ENCODE assay signal across 21 cellular contexts in genomic region chr19:8212212-8212611, GRCh38. TPM values are rescaled to one million over a fixed set of nuclear protein-coding genes. Genes with fewer than 3 reads are reported as not detected.
DNase-seq lines count a peak whose midpoint lies in the region; ATAC-seq, FAIRE-seq and TF ChIP-seq lines count a peak whose summit lies in the region.
"Had no signal": no experiment of that assay in that cellular context is flagged by ENCODE, and none has a peak within 500 bp of the region (broad histone marks: within the 10 kb centered on the region; RNA-seq: fewer than 3 reads in every experiment).

No MANE protein-coding gene starts in this region.

- H3K9me3 Mint-ChIP-seq in activated T-helper 1 cell treated with anti-CD3 and anti-CD28 coated beads, Interleukin-12 subunit alpha, Interleukin-12 subunit beta, Interleukin-2, Interleukin-4 antibody, amounts not matched to agents 30 ng/mL and 10 ng/mL and 1 ng/mL, durations not matched to agents 14 hours and 24 hours and 36 hours = no peaks in the 10 kb centered on the region
- no peaks in the 10 kb centered on the region for H3K9me3 Mint-ChIP-seq in immature natural killer cell
- H3K9me3 Mint-ChIP-seq: dendritic cell treated with granulocyte-macrophage colony-stimulating factor and Interleukin-4, amounts not matched to agents 40 ng/mL and 50 ng/mL, for 4 days had no signal

- no peak overlapping the region for H2AFZ ChIP-seq in HepG2 (ENCODE audit: low read length)
- H2AFZ ChIP-seq: GM23248 had no signal

- H3K4me3 ChIP-seq in HepG2 (replicated peaks in 1 of 3; ENCODE audit: insufficient read depth in 1 of 3, low read depth in 2 of 3, low read length in 3 of 3) (peak overlapping the region in 1 of 3 experiments; percentile 43; a peak in 1 of 6 replicates), right lobe of liver (no peak overlapping the region)
- H3K4me3 ChIP-seq: GM23248, left lung, thoracic aorta had no signal

- H3K4me1 Mint-ChIP-seq in activated T-helper 1 cell treated with anti-CD3 and anti-CD28 coated beads, Interleukin-12 subunit alpha, Interleukin-12 subunit beta, Interleukin-2, Interleukin-4 antibody, amounts not matched to agents 30 ng/mL and 10 ng/mL and 1 ng/mL, durations not matched to agents 14 hours and 24 hours and 36 hours (ENCODE audit: low read depth) = peaks cover 26% of the 10 kb centered on the region
- H3K4me1 Mint-ChIP-seq in immature natural killer cell = peaks cover 52 to 59% of the 10 kb centered on the region in 2 donors

- H3K36me3 Mint-ChIP-seq in activated T-helper 1 cell treated with anti-CD3 and anti-CD28 coated beads, Interleukin-12 subunit alpha, Interleukin-12 subunit beta, Interleukin-2, Interleukin-4 antibody, amounts not matched to agents 30 ng/mL and 10 ng/mL and 1 ng/mL, durations not matched to agents 14 hours and 24 hours and 36 hours (ENCODE audit: low read depth) = peaks cover 24% of the 10 kb centered on the region
- peaks cover 3 to 13% (median 4%) of the 10 kb centered on the region in 3 donors for H3K36me3 Mint-ChIP-seq in immature natural killer cell

- BruUV-seq in HepG2 (replicated peaks; lab: Mats Ljungman, UMichigan) = no TSS peak

- H3K27me3 Mint-ChIP-seq in activated T-helper 1 cell treated with anti-CD3 and anti-CD28 coated beads, Interleukin-12 subunit alpha, Interleukin-12 subunit beta, Interleukin-2, Interleukin-4 antibody, amounts not matched to agents 30 ng/mL and 10 ng/mL and 1 ng/mL, durations not matched to agents 14 hours and 24 hours and 36 hours (ENCODE audit: insufficient read depth) = no peaks in the 10 kb centered on the region
- peaks cover 0 to 2% (median 0%) of the 10 kb centered on the region in 3 donors for H3K27me3 Mint-ChIP-seq in immature natural killer cell (ENCODE audit: low read depth in 3 of 3)
- H3K27me3 Mint-ChIP-seq: naive thymus-derived CD4-positive, alpha-beta T cell had no signal

- DNase-seq in HepG2 (ENCODE audit: low spot score) (no peak), right lobe of liver (no peak), immature natural killer cell (no peak), left colon (no peak), iPS-NIHi7 (ENCODE audit: extremely low spot score) (no peak)
- DNase-seq in activated T-helper 1 cell treated with anti-CD3 and anti-CD28 coated beads, Interleukin-12 subunit alpha, Interleukin-12 subunit beta, Interleukin-2, Interleukin-4 antibody, amounts not matched to agents 30 ng/mL and 10 ng/mL and 1 ng/mL, durations not matched to agents 14 hours and 24 hours and 36 hours (ENCODE audit: low spot score) = no peak
- DNase-seq: activated CD4-positive, alpha-beta T cell treated with anti-CD3 and anti-CD28 coated beads, Interleukin-2, amount 50 U/mL, for 48 hours; aorta; Calu3; GM23248; left lung; MM.1S; naive thymus-derived CD4-positive, alpha-beta T cell; NCI-H2029 treated with DMSO at 0.1 percent for 48 hours; SHP77; T1000 had no signal

- intact Hi-C loops in HepG2 (cut with micrococcal nuclease; ENCODE audit: unreplicated experiment) (no loop called here), right lobe of liver (cut with DNase I) (no loop called here), left colon (cut with DNase I, micrococcal nuclease) (no loop called here)
- intact Hi-C loops in activated T-helper 1 cell treated with anti-CD3 and anti-CD28 coated beads, Interleukin-12 subunit alpha, Interleukin-12 subunit beta, Interleukin-2, Interleukin-4 antibody, amounts not matched to agents 30 ng/mL and 10 ng/mL and 1 ng/mL, durations not matched to agents 14 hours and 24 hours and 36 hours (cut with micrococcal nuclease) = no loop called here

- H3K4me1 ChIP-seq in HepG2 (ENCODE audit: insufficient read depth, low read length) = peaks cover 60% of the 10 kb centered on the region
- peaks cover 0 to 37% (median 8%) of the 10 kb centered on the region in 4 donors for H3K4me1 ChIP-seq in right lobe of liver

- H3K36me3 ChIP-seq in HepG2 (replicated peaks in 1 of 2; ENCODE audit: control insufficient read depth in 1 of 2, insufficient read depth in 2 of 2, low read length in 2 of 2) = peaks cover 3 to 16% of the 10 kb centered on the region in 2 experiments; a peak in 3 of 5 replicates
- H3K36me3 ChIP-seq in right lobe of liver = no peaks in the 10 kb centered on the region
- H3K36me3 ChIP-seq: left lung, thoracic aorta had no signal

- FAIRE-seq in HepG2 (lab: Jason Lieb, UNC) = no peak

- H3K4me3 Mint-ChIP-seq in activated T-helper 1 cell treated with anti-CD3 and anti-CD28 coated beads, Interleukin-12 subunit alpha, Interleukin-12 subunit beta, Interleukin-2, Interleukin-4 antibody, amounts not matched to agents 30 ng/mL and 10 ng/mL and 1 ng/mL, durations not matched to agents 14 hours and 24 hours and 36 hours = peak overlapping the region; percentile 9
- peak overlapping the region; percentile 4 to 57 (median 29) for H3K4me3 Mint-ChIP-seq in immature natural killer cell
- H3K4me3 Mint-ChIP-seq: dendritic cell treated with granulocyte-macrophage colony-stimulating factor and Interleukin-4, amounts not matched to agents 40 ng/mL and 50 ng/mL, for 4 days had no signal

- TF ChIP-seq RAD21 in HepG2 (CRISPR knock-in tag; IDR thresholded peaks at IDR 0.05) = no peak

- peak overlapping the region; percentile 44 for H3K4me2 ChIP-seq in HepG2 (ENCODE audit: low read depth, low read length)

- H3K27ac ChIP-seq in HepG2 (ENCODE audit: extremely low read length, insufficient read depth, low read length) (peak overlapping the region; percentile 30), right lobe of liver (no peak overlapping the region)
- H3K27ac ChIP-seq: GM23248, left lung, thoracic aorta had no signal

- in situ Hi-C loops in HepG2 (cut with HindIII; ENCODE audit: extremely low pct_ligation_motif_present, low pct_unique_long_range_greater_than_20kb) = no loop called here

- H3K27ac Mint-ChIP-seq in activated T-helper 1 cell treated with anti-CD3 and anti-CD28 coated beads, Interleukin-12 subunit alpha, Interleukin-12 subunit beta, Interleukin-2, Interleukin-4 antibody, amounts not matched to agents 30 ng/mL and 10 ng/mL and 1 ng/mL, durations not matched to agents 14 hours and 24 hours and 36 hours = peak overlapping the region; percentile 46
- H3K27ac Mint-ChIP-seq in immature natural killer cell = peak overlapping the region in 5 of 6 donors; percentile 48 to 89 (median 68)
- H3K27ac Mint-ChIP-seq: dendritic cell treated with granulocyte-macrophage colony-stimulating factor and Interleukin-4, amounts not matched to agents 40 ng/mL and 50 ng/mL, for 4 days had no signal

- no peak for ATAC-seq in HepG2
- no peak for ATAC-seq in right lobe of liver
- ATAC-seq in HG02571 (IDR thresholded peaks at IDR 0.05; ENCODE audit: unreplicated experiment) = no peak
- no peak for ATAC-seq in left colon
- ATAC-seq in GM18907 (IDR thresholded peaks at IDR 0.05; ENCODE audit: unreplicated experiment) = no peak
- ATAC-seq: left lung; naive thymus-derived CD4-positive, alpha-beta T cell had no signal

- H3K27me3 ChIP-seq in HepG2 (ENCODE audit: control insufficient read depth in 1 of 2, insufficient read depth in 2 of 2, low read length in 2 of 2) = no peaks in the 10 kb centered on the region; a peak in 1 of 5 replicates
- H3K27me3 ChIP-seq in right lobe of liver = no peaks in the 10 kb centered on the region

- peaks cover 68% of the 10 kb centered on the region for H3K79me2 ChIP-seq in HepG2 (ENCODE audit: insufficient read depth, low read length)

- H3K9ac ChIP-seq in HepG2 (ENCODE audit: insufficient read depth, low read depth, low read length) = peak overlapping the region; percentile 49; the same call in 1 of the 2 replicates
- H3K9ac ChIP-seq: GM23248 had no signal

- CTCF ChIA-PET in HepG2 (lab: Yijun Ruan, JAX; ENCODE audit: low intra/inter-chr PET ratio, low total read pairs) = no interaction called here

- WGBS in HepG2 (ENCODE audit: low lambda C conversion rate) = 93% methylated on average over 6 of the region's 6 CpGs
- WGBS in right lobe of liver (ENCODE audit: insufficient coverage, low coverage, low lambda C conversion rate, missing lambda C conversion rate) = 83% methylated on average over 3 of the region's 6 CpGs

- TF ChIP-seq EP300 in HepG2 (IDR thresholded peaks at IDR 0.05; ENCODE audit: low read depth in 2 of 2, low read length in 2 of 2) (no peak), HepG2 (CRISPR knock-in tag; IDR thresholded peaks at IDR 0.05; ENCODE audit: borderline replicate concordance) (no peak)

- no peak for TF ChIP-seq CTCF in HepG2 (CRISPR knock-in tag; IDR thresholded peaks at IDR 0.05)
- no peak for TF ChIP-seq CTCF in right lobe of liver (IDR thresholded peaks at IDR 0.05)

- TF ChIP-seq POLR2A in HepG2 (IDR thresholded peaks at IDR 0.05; ENCODE audit: insufficient read depth in 1 of 2, low read depth in 2 of 2, low read length in 2 of 2) (no peak), right lobe of liver (IDR thresholded peaks at IDR 0.05) (no peak)

- POLR2A ChIA-PET in HepG2 (lab: Yijun Ruan, JAX) = interaction anchor here (1.0 kb wide), 1 partner anchor 29 kb away, joined by 4 read pairs; no protein-coding TSS in a partner anchor

- peaks cover 50% of the 10 kb centered on the region for H4K20me1 ChIP-seq in HepG2 (ENCODE audit: insufficient read depth, low read length)

- H3K9me3 ChIP-seq in HepG2 (ENCODE audit: low read length) (no peaks in the 10 kb centered on the region), right lobe of liver (no peaks in the 10 kb centered on the region)
- H3K9me3 ChIP-seq: left lung, thoracic aorta had no signal

RNA-seq across cellular contexts. Expression of gene CERS4, which starts 3.0 kb away (rescaled TPM):
- total RNA-seq in HepG2 (2016; rRNA removed; fragmentation: Illumina TruSeq; extraction: Trizol) (47.4 and 83.5 TPM in 2 replicates), right lobe of liver (10 to 100 TPM; 38.6 to 75.4 (median 58.3) TPM), left colon (1 to 10 TPM; 3.8 to 7.3 TPM)
- 54.7 and 67.0 TPM in 2 replicates for total RNA-seq in HepG2 (2016; cell fraction: cytosol; rRNA removed; fragmentation: Illumina TruSeq; extraction: Trizol; ENCODE audit: low read depth)
- 42.9 and 82.5 TPM in 2 replicates for total RNA-seq in HepG2 (2016; cell fraction: insoluble cytoplasmic fraction; rRNA removed; fragmentation: Illumina TruSeq; extraction: Trizol)
- total RNA-seq in HepG2 (2016; cell fraction: membrane; rRNA removed; fragmentation: Illumina TruSeq; extraction: Trizol) = 68.0 and 79.4 TPM in 2 replicates
- 76.2 and 78.4 TPM in 2 replicates for total RNA-seq in HepG2 (2016; cell fraction: nucleus; rRNA removed; fragmentation: Illumina TruSeq; extraction: Trizol)
- polyA plus RNA-seq in HepG2 (2011; rRNA removed) (74.7 and 97.6 TPM in 2 replicates), immature natural killer cell (10 to 100 TPM; 38.0 to 61.1 (median 48.1) TPM)
- polyA plus RNA-seq in HepG2 (2011; cell fraction: cytosol; rRNA removed) = 78.3 and 82.4 TPM in 2 replicates
- 83.2 and 92.3 TPM in 2 replicates for polyA plus RNA-seq in HepG2 (2011; cell fraction: nucleus; rRNA removed)
- 34.1 and 40.8 TPM in 2 replicates for polyA plus RNA-seq in HepG2 (2012)
- 47.5 and 59.8 TPM in 2 replicates for polyA plus RNA-seq in HepG2 (2016; cell fraction: cytosol; fragmentation: Illumina TruSeq; extraction: Trizol; ENCODE audit: low read depth)
- polyA plus RNA-seq in HepG2 (2016; cell fraction: insoluble cytoplasmic fraction; fragmentation: Illumina TruSeq; extraction: Trizol; ENCODE audit: low read depth) = 44.2 and 45.5 TPM in 2 replicates
- 53.9 and 57.1 TPM in 2 replicates for polyA plus RNA-seq in HepG2 (2016; cell fraction: membrane; fragmentation: Illumina TruSeq; extraction: Trizol; ENCODE audit: low read depth)
- 122 and 128 TPM in 2 replicates for polyA plus RNA-seq in HepG2 (2016; cell fraction: nucleus; fragmentation: Illumina TruSeq; extraction: Trizol; ENCODE audit: insufficient read depth, low read depth)
- 0.19 and 131 TPM in 2 replicates for polyA minus RNA-seq in HepG2 (2011; rRNA and poly(A)+ RNA removed; ENCODE audit: low replicate concordance)
- 24.3 and 31.5 TPM in 2 replicates for polyA minus RNA-seq in HepG2 (2011; cell fraction: cytosol; rRNA and poly(A)+ RNA removed)
- 20.2 and 23.6 TPM in 2 replicates for polyA minus RNA-seq in HepG2 (2011; cell fraction: nucleus; rRNA and poly(A)+ RNA removed)
- 26.4 and 29.7 TPM in 2 replicates for total RNA-seq in activated T-helper 1 cell treated with anti-CD3 and anti-CD28 coated beads, Interleukin-12 subunit alpha, Interleukin-12 subunit beta, Interleukin-2, Interleukin-4 antibody, amounts not matched to agents 30 ng/mL and 10 ng/mL and 1 ng/mL, durations not matched to agents 14 hours and 24 hours and 36 hours
- total RNA-seq: GM23248, HT-29 had no signal
- polyA plus RNA-seq: GM23248 had no signal
